Comparison of ENCODE assay signal across 8 cellular contexts in the genomic region with DNA sequence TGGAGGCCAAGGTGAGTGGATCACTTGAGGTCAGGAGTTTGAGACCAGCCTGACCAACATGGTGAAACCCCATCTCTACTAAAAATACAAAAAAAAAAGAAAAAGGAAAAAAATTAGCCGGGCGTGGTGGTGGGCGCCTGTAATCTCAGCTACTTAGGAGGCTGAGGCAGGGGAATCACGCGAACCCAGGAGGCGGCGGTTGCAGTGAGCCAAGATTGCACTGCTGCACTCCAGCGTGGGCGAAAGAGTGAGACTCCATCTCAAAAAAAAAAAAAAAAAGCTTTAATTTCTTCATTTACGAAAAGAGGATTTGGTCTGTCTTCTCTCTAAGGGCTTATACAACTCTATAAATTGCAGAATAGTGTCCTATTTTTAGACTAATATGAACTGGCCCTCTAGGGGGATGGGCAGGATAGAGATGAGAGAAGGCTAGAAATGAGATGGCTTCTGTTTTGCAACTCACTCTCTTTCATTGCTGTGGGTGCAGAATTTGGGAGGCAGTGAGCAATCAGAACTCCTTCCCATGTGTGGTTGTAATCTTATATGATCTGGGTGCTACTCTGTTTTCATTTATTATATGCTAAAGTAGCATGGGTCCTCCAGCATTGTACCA. TPM values are rescaled to one million over a fixed set of nuclear protein-coding genes. Genes with fewer than 3 reads are reported as not detected.
A peak's percentile ranks its signal among the peaks of the same experiment; 100 is the strongest.
DNase-seq lines count a peak whose midpoint lies in the region; ATAC-seq and TF ChIP-seq lines count a peak whose summit lies in the region.

No MANE protein-coding gene starts in this region.

- peak overlapping the region; percentile 6 to 45 for H3K4me3 Mint-ChIP-seq in activated T-cell treated with anti-CD3 and anti-CD28 coated beads, Interleukin-2, amount 50 U/mL, for 72 hours
- no peak overlapping the region for H3K4me3 Mint-ChIP-seq in activated T-helper 2 cell treated with anti-CD3 and anti-CD28 coated beads, Interferon-gamma antibody, Interleukin-2, Interleukin-4, amounts not matched to agents 10 μg/mL and 5 μg/mL and 100 μg/mL, durations not matched to agents 14 hours and 24 hours and 36 hours (ENCODE audit: low read depth)

- H3K27ac ChIP-seq in lower lobe of right lung (peak overlapping the region; percentile 66), subcutaneous abdominal adipose tissue (ENCODE audit: low read depth, low read length) (peak overlapping the region; percentile 37)

- peaks cover 11% of the 10 kb centered on the region in 2 donors for H3K36me3 Mint-ChIP-seq in activated T-cell treated with anti-CD3 and anti-CD28 coated beads, Interleukin-2, amount 50 U/mL, for 72 hours (ENCODE audit: insufficient read depth in 2 of 2)
- H3K36me3 Mint-ChIP-seq in activated T-helper 2 cell treated with anti-CD3 and anti-CD28 coated beads, Interferon-gamma antibody, Interleukin-2, Interleukin-4, amounts not matched to agents 10 μg/mL and 5 μg/mL and 100 μg/mL, durations not matched to agents 14 hours and 24 hours and 36 hours (ENCODE audit: low read depth) = peaks cover 62% of the 10 kb centered on the region

- H3K27ac Mint-ChIP-seq in activated T-cell treated with anti-CD3 and anti-CD28 coated beads, Interleukin-2, amount 50 U/mL, for 72 hours = peak overlapping the region; percentile 3
- peak overlapping the region; percentile 41 for H3K27ac Mint-ChIP-seq in activated T-helper 2 cell treated with anti-CD3 and anti-CD28 coated beads, Interferon-gamma antibody, Interleukin-2, Interleukin-4, amounts not matched to agents 10 μg/mL and 5 μg/mL and 100 μg/mL, durations not matched to agents 14 hours and 24 hours and 36 hours

- no peaks in the 10 kb centered on the region for H3K9me3 Mint-ChIP-seq in activated T-cell treated with anti-CD3 and anti-CD28 coated beads, Interleukin-2, amount 50 U/mL, for 72 hours
- H3K9me3 Mint-ChIP-seq in activated T-helper 2 cell treated with anti-CD3 and anti-CD28 coated beads, Interferon-gamma antibody, Interleukin-2, Interleukin-4, amounts not matched to agents 10 μg/mL and 5 μg/mL and 100 μg/mL, durations not matched to agents 14 hours and 24 hours and 36 hours = no peaks in the 10 kb centered on the region

- no peak overlapping the region for H3K4me3 ChIP-seq in lower lobe of right lung
- peak overlapping the region in 1 of 5 donors; percentile 3 for H3K4me3 ChIP-seq in subcutaneous abdominal adipose tissue (ENCODE audit: low read depth in 1 of 5, low read length in 5 of 5)

- H3K27me3 Mint-ChIP-seq in activated T-cell treated with anti-CD3 and anti-CD28 coated beads, Interleukin-2, amount 50 U/mL, for 72 hours (ENCODE audit: low read depth) = no peaks in the 10 kb centered on the region
- H3K27me3 Mint-ChIP-seq in activated T-helper 2 cell treated with anti-CD3 and anti-CD28 coated beads, Interferon-gamma antibody, Interleukin-2, Interleukin-4, amounts not matched to agents 10 μg/mL and 5 μg/mL and 100 μg/mL, durations not matched to agents 14 hours and 24 hours and 36 hours (ENCODE audit: low read depth) = no peaks in the 10 kb centered on the region

- H3K9ac ChIP-seq in subcutaneous abdominal adipose tissue (ENCODE audit: low read length in 5 of 5) = no peak overlapping the region

- no peaks in the 10 kb centered on the region for H3K27me3 ChIP-seq in lower lobe of right lung (ENCODE audit: low read depth)
- no peaks in the 10 kb centered on the region for H3K27me3 ChIP-seq in subcutaneous abdominal adipose tissue (ENCODE audit: control insufficient read depth in 5 of 5, insufficient read depth in 4 of 5, low read length in 5 of 5)

- H3K4me1 Mint-ChIP-seq in activated T-cell treated with anti-CD3 and anti-CD28 coated beads, Interleukin-2, amount 50 U/mL, for 72 hours (ENCODE audit: low read depth) = peaks cover 93% of the 10 kb centered on the region
- peaks cover 51% of the 10 kb centered on the region for H3K4me1 Mint-ChIP-seq in activated T-helper 2 cell treated with anti-CD3 and anti-CD28 coated beads, Interferon-gamma antibody, Interleukin-2, Interleukin-4, amounts not matched to agents 10 μg/mL and 5 μg/mL and 100 μg/mL, durations not matched to agents 14 hours and 24 hours and 36 hours (ENCODE audit: low read depth)

- H3K36me3 ChIP-seq in lower lobe of right lung = no peaks in the 10 kb centered on the region
- H3K36me3 ChIP-seq in subcutaneous abdominal adipose tissue (ENCODE audit: control insufficient read depth in 5 of 5, insufficient read depth in 5 of 5, low read length in 5 of 5) = peaks cover 0 to 6% (median 0%) of the 10 kb centered on the region in 5 donors

- TF ChIP-seq CTCF in lower lobe of right lung (IDR thresholded peaks at IDR 0.05) (no peak), omental fat pad (IDR thresholded peaks at IDR 0.05) (no peak)

- intact Hi-C loops in activated T-helper 2 cell treated with anti-CD3 and anti-CD28 coated beads, Interferon-gamma antibody, Interleukin-2, Interleukin-4, amounts not matched to agents 10 μg/mL and 5 μg/mL and 100 μg/mL, durations not matched to agents 14 hours and 24 hours and 36 hours (cut with micrococcal nuclease) = loop anchor here (2.0 kb wide), 1 partner anchor 13 kb away; no protein-coding TSS in a partner anchor
- intact Hi-C loops in lower lobe of right lung (cut with DNase I) = no loop called here

- no peak for DNase-seq in activated T-cell treated with anti-CD3 and anti-CD28 coated beads, Interleukin-2, amount 50 U/mL, for 72 hours
- DNase-seq in activated T-cell treated with anti-CD3 and anti-CD28 coated beads for 4 hours (no peak), lower lobe of right lung (peak; percentile 79), medulla oblongata (ENCODE audit: extremely low spot score) (no peak), omental fat pad (ENCODE audit: low spot score) (no peak)
- DNase-seq in activated T-helper 2 cell treated with anti-CD3 and anti-CD28 coated beads, Interferon-gamma antibody, Interleukin-2, Interleukin-4, amounts not matched to agents 10 μg/mL and 5 μg/mL and 100 μg/mL, durations not matched to agents 14 hours and 24 hours and 36 hours (ENCODE audit: low spot score) = no peak

- peak in 1 of 2 donors; percentile 43 for ATAC-seq in activated T-cell treated with anti-CD3 and anti-CD28 coated beads, Interleukin-2, amount 50 U/mL, for 72 hours (replicated peaks in 1 of 2)
- ATAC-seq in lower lobe of right lung (peak; percentile 30 to 77), omental fat pad (ENCODE audit: low FRiP score) (no peak), esophagus mucosa (no peak)

- no peaks in the 10 kb centered on the region for H3K9me3 ChIP-seq in lower lobe of right lung
- no peaks in the 10 kb centered on the region for H3K9me3 ChIP-seq in subcutaneous abdominal adipose tissue (ENCODE audit: control insufficient read depth in 5 of 5, low read length in 5 of 5)

- H3K4me1 ChIP-seq in lower lobe of right lung (peaks cover 82% of the 10 kb centered on the region), subcutaneous abdominal adipose tissue (ENCODE audit: control insufficient read depth in 5 of 5, insufficient read depth in 5 of 5, low read length in 5 of 5) (peaks cover 5 to 59% (median 47%) of the 10 kb centered on the region in 5 donors)

RNA-seq across cellular contexts. Expression of a gene that starts 11.3 kb away (rescaled TPM):
- 10 to 100 TPM; 30.5 to 34.6 TPM for total RNA-seq in activated T-cell treated with anti-CD3 and anti-CD28 coated beads, Interleukin-2, amount 50 U/mL, for 72 hours
- total RNA-seq in activated T-helper 2 cell treated with anti-CD3 and anti-CD28 coated beads, Interferon-gamma antibody, Interleukin-2, Interleukin-4, amounts not matched to agents 10 μg/mL and 5 μg/mL and 100 μg/mL, durations not matched to agents 14 hours and 24 hours and 36 hours = 10.5 and 11.8 TPM in 2 replicates
- total RNA-seq in lower lobe of right lung (31.5 TPM), omental fat pad (10 to 100 TPM; 34.2 to 49.8 (median 44.4) TPM), esophagus mucosa (4.5 TPM)

RNA-seq across cellular contexts. Expression of a gene that starts 58.0 kb away (rescaled TPM):
- total RNA-seq in activated T-cell treated with anti-CD3 and anti-CD28 coated beads, Interleukin-2, amount 50 U/mL, for 72 hours = 10 to 100 TPM; 44.6 to 55.3 TPM
- total RNA-seq in activated T-helper 2 cell treated with anti-CD3 and anti-CD28 coated beads, Interferon-gamma antibody, Interleukin-2, Interleukin-4, amounts not matched to agents 10 μg/mL and 5 μg/mL and 100 μg/mL, durations not matched to agents 14 hours and 24 hours and 36 hours = 35.4 and 38.6 TPM in 2 replicates
- 27.1 TPM for total RNA-seq in lower lobe of right lung
- total RNA-seq in omental fat pad = 10 to 100 TPM; 16.0 to 34.4 (median 24.6) TPM
- total RNA-seq in esophagus mucosa = 5.3 TPM

RNA-seq across cellular contexts. Expression of a gene that starts 58.2 kb away (rescaled TPM):
- 10 to 100 TPM; 10.6 to 11.0 TPM for total RNA-seq in activated T-cell treated with anti-CD3 and anti-CD28 coated beads, Interleukin-2, amount 50 U/mL, for 72 hours
- total RNA-seq in activated T-helper 2 cell treated with anti-CD3 and anti-CD28 coated beads, Interferon-gamma antibody, Interleukin-2, Interleukin-4, amounts not matched to agents 10 μg/mL and 5 μg/mL and 100 μg/mL, durations not matched to agents 14 hours and 24 hours and 36 hours = 11.8 and 12.9 TPM in 2 replicates
- total RNA-seq in lower lobe of right lung (11.0 TPM), omental fat pad (1 to 10 TPM; 4.2 to 6.8 (median 6.2) TPM), esophagus mucosa (4.1 TPM)

Comparison
In these comparisons a context has a peak if more than half of its experiments do, and no peak if none do; other contexts are left out.
1. ATAC-seq: peak in lower lobe of right lung (2 of 2); none in omental fat pad (single experiment) and esophagus mucosa (single experiment).